ENCODE assay signal across 19 cellular contexts in genomic region chr7:123705217-123705901, GRCh38. TPM values are rescaled to one million over a fixed set of nuclear protein-coding genes. Genes with fewer than 3 reads are reported as not detected.
DNase-seq lines count a peak whose midpoint lies in the region; ATAC-seq and FAIRE-seq lines count a peak whose summit lies in the region.
"Had no signal": no experiment of that assay in that cellular context is flagged by ENCODE, and none has a peak within 500 bp of the region (broad histone marks: within the 10 kb centered on the region; RNA-seq: fewer than 3 reads in every experiment).

No MANE protein-coding gene starts in this region.

- no peaks in the 10 kb centered on the region for H3K27me3 Mint-ChIP-seq in activated naive CD8-positive, alpha-beta T cell
- H3K27me3 Mint-ChIP-seq in activated naive CD8-positive, alpha-beta T cell treated with anti-CD3 and anti-CD28 coated beads for 36 hours = no peaks in the 10 kb centered on the region
- no peaks in the 10 kb centered on the region for H3K27me3 Mint-ChIP-seq in activated T-helper 17 cell treated with anti-CD3 and anti-CD28 coated beads, Interleukin-2, amount 50 U/mL, for 72 hours

- peaks cover 2% of the 10 kb centered on the region for H3K36me3 Mint-ChIP-seq in activated naive CD8-positive, alpha-beta T cell
- peaks cover 5% of the 10 kb centered on the region for H3K36me3 Mint-ChIP-seq in activated naive CD8-positive, alpha-beta T cell treated with anti-CD3 and anti-CD28 coated beads for 36 hours
- peaks cover 70% of the 10 kb centered on the region for H3K36me3 Mint-ChIP-seq in activated T-helper 17 cell treated with anti-CD3 and anti-CD28 coated beads, Interleukin-2, amount 50 U/mL, for 72 hours (ENCODE audit: low read depth)

- H3K9me3 Mint-ChIP-seq in activated naive CD8-positive, alpha-beta T cell (ENCODE audit: low read depth) = no peaks in the 10 kb centered on the region
- no peaks in the 10 kb centered on the region for H3K9me3 Mint-ChIP-seq in activated naive CD8-positive, alpha-beta T cell treated with anti-CD3 and anti-CD28 coated beads for 36 hours
- H3K9me3 Mint-ChIP-seq in activated T-helper 17 cell treated with anti-CD3 and anti-CD28 coated beads, Interleukin-2, amount 50 U/mL, for 72 hours = no peaks in the 10 kb centered on the region

- peaks cover 6% of the 10 kb centered on the region for H3K4me1 Mint-ChIP-seq in activated naive CD8-positive, alpha-beta T cell (ENCODE audit: low read depth)
- H3K4me1 Mint-ChIP-seq in activated naive CD8-positive, alpha-beta T cell treated with anti-CD3 and anti-CD28 coated beads for 36 hours = peaks cover 9% of the 10 kb centered on the region
- peaks cover 1% of the 10 kb centered on the region for H3K4me1 Mint-ChIP-seq in activated T-helper 17 cell treated with anti-CD3 and anti-CD28 coated beads, Interleukin-2, amount 50 U/mL, for 72 hours

- H3K27ac Mint-ChIP-seq in activated naive CD8-positive, alpha-beta T cell = peak overlapping the region; percentile 6
- no peak overlapping the region for H3K27ac Mint-ChIP-seq in activated naive CD8-positive, alpha-beta T cell treated with anti-CD3 and anti-CD28 coated beads for 36 hours
- peak overlapping the region; percentile 3 for H3K27ac Mint-ChIP-seq in activated T-helper 17 cell treated with anti-CD3 and anti-CD28 coated beads, Interleukin-2, amount 50 U/mL, for 72 hours

- H3K4me3 ChIP-seq in H7 (ENCODE audit: insufficient read depth, low read depth, low read length) = no peak overlapping the region
- H3K4me3 ChIP-seq: Peyer's patch had no signal

- no peaks in the 10 kb centered on the region for H3K27me3 ChIP-seq in H7 (ENCODE audit: control insufficient read depth, insufficient read depth, low read length)
- H3K27me3 ChIP-seq: Peyer's patch had no signal

- FAIRE-seq in urothelium cell line (lab: Jason Lieb, UNC) = no peak
- FAIRE-seq: HTR-8/SVneo had no signal

- no peak for ATAC-seq in activated T-helper 17 cell treated with anti-CD3 and anti-CD28 coated beads, Interleukin-2, amount 50 U/mL, for 72 hours (replicated peaks)
- ATAC-seq in left lobe of liver (peak; percentile 20), HG02759 (IDR thresholded peaks at IDR 0.05; ENCODE audit: unreplicated experiment) (no peak)
- ATAC-seq: Right ventricle myocardium inferior had no signal

- DNase-seq in activated naive CD8-positive, alpha-beta T cell treated with anti-CD3 and anti-CD28 coated beads for 36 hours = no peak
- no peak for DNase-seq in left lobe of liver (ENCODE audit: low spot score)
- no peak for DNase-seq in urothelium cell line (ENCODE audit: low spot score)
- DNase-seq in H7 = no peak
- DNase-seq: ACHN, AML-193, EL, HCEC 1CT, NCI-H1105 treated with DMSO at 0.1 percent for 48 hours, NCI-H1694 treated with DMSO at 0.1 percent for 48 hours, NCI-H2107, NCI-H226, NCI-H524 treated with DMSO at 0.1 percent for 48 hours, Peyer's patch had no signal

- no peak overlapping the region for H3K4me3 Mint-ChIP-seq in activated naive CD8-positive, alpha-beta T cell
- H3K4me3 Mint-ChIP-seq in activated naive CD8-positive, alpha-beta T cell treated with anti-CD3 and anti-CD28 coated beads for 36 hours = no peak overlapping the region
- no peak overlapping the region for H3K4me3 Mint-ChIP-seq in activated T-helper 17 cell treated with anti-CD3 and anti-CD28 coated beads, Interleukin-2, amount 50 U/mL, for 72 hours

- H3K36me3 ChIP-seq in H7 (replicated peaks; ENCODE audit: control insufficient read depth, insufficient read depth, low read length) = peaks cover 7% of the 10 kb centered on the region

RNA-seq across cellular contexts. Expression of gene WASL, which starts 43.4 kb away (rescaled TPM):
- total RNA-seq in activated naive CD8-positive, alpha-beta T cell treated with anti-CD3 and anti-CD28 coated beads for 36 hours = 1 to 10 TPM; 5.1 to 5.5 TPM
- total RNA-seq in activated T-helper 17 cell treated with anti-CD3 and anti-CD28 coated beads, Interleukin-2, amount 50 U/mL, for 72 hours = 1 to 10 TPM; 8.0 to 8.7 TPM
- 19.6 TPM for total RNA-seq in left lobe of liver
- 13.2 and 17.2 TPM in 2 replicates for total RNA-seq in H7 (2014; rRNA removed; shearing (Covaris generic))

RNA-seq across cellular contexts. Expression of gene LMOD2, which starts 49.7 kb away (rescaled TPM):
- total RNA-seq in activated naive CD8-positive, alpha-beta T cell treated with anti-CD3 and anti-CD28 coated beads for 36 hours = not detected
- total RNA-seq in activated T-helper 17 cell treated with anti-CD3 and anti-CD28 coated beads, Interleukin-2, amount 50 U/mL, for 72 hours = not detected
- 0.10 TPM for total RNA-seq in left lobe of liver
- not detected in 2 replicates for total RNA-seq in H7 (2014; rRNA removed; shearing (Covaris generic))
- total RNA-seq: Peyer's patch had no signal
